In the genomic region with DNA sequence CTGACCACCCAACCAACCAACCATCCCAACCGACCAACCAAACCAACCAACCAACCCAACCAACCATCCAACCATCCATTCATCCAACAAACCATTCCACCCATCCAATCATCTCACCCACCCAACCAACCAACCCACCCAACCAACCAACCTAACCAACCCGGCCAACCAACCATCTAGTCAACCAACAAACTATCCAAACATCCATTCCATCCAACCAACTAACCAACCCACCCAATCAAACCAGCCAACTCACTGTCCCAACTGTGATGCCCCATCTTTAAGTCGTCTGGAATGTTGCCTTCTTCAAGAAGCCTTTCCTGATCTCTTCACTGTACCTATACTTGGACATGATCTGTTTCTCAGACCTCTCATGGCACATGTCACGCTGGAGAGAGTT, we compare ENCODE assay signal across 24 cellular contexts. TPM values are rescaled to one million over a fixed set of nuclear protein-coding genes. Genes with fewer than 3 reads are reported as not detected.
"Had no signal": no experiment of that assay in that cellular context is flagged by ENCODE, and none has a peak within 500 bp of the region (broad histone marks: within the 10 kb centered on the region; RNA-seq: fewer than 3 reads in every experiment).

No MANE protein-coding gene starts in this region.

- H3K36me3 ChIP-seq: SJSA1 had no signal

- FAIRE-seq: HepG2, RCC 7860 had no signal

- H3K9me3 ChIP-seq: SJSA1 had no signal

- H3K36me3 Mint-ChIP-seq: IgD-negative memory B cell had no signal

- ATAC-seq: HepG2 had no signal

- H3K27ac Mint-ChIP-seq: IgD-negative memory B cell had no signal

- H3K27ac ChIP-seq: SJSA1, SK-N-MC had no signal

- H3K27me3 Mint-ChIP-seq: IgD-negative memory B cell had no signal

- H3K9me3 Mint-ChIP-seq: IgD-negative memory B cell had no signal

- H3K4me3 Mint-ChIP-seq: IgD-negative memory B cell had no signal

- H3K4me3 ChIP-seq: SJSA1, SK-N-MC had no signal

- DNase-seq: KBM-7, MV-4-11, NCI-H1048, NCI-H1105, NCI-H1417, NCI-H1436 treated with DMSO at 0.1 percent for 48 hours, NCI-H1694, NCI-H187 treated with DMSO at 0.1 percent for 48 hours, NCI-H2029 treated with DMSO at 0.1 percent for 48 hours, NCI-H2171 treated with DMSO at 0.1 percent for 48 hours, NCI-H345, NCI-H526 treated with DMSO at 0.1 percent for 48 hours, NCI-H748 treated with DMSO at 0.1 percent for 48 hours, Right ventricle myocardium superior, RPMI8226, SIG-M5 had no signal

RNA-seq across cellular contexts. Expression of a gene that starts 31.6 kb away (rescaled TPM):
- total RNA-seq: HepG2 had no signal
- polyA plus RNA-seq: HepG2 had no signal

RNA-seq across cellular contexts. Expression of a gene that starts 50.9 kb away (rescaled TPM):
- total RNA-seq: HepG2, HT1080, MCF 10A, NCI-H460 had no signal
- polyA plus RNA-seq: HepG2, IgD-negative memory B cell had no signal
